Comparison of ENCODE assay signal across 8 cellular contexts in the genomic region with DNA sequence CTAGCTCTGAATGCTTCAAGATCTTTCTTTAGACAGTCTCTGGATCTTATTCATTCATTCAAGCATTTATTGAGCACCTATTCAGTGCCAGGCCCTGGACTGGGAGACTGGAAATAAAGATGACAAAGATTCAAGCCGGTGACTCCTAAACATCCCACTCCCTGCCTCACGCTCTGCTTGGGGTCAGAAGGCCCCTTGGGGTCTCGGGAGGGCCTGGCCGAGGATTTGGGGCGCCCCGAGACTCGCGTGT. TPM values are rescaled to one million over a fixed set of nuclear protein-coding genes. Genes with fewer than 3 reads are reported as not detected.
DNase-seq lines count a peak whose midpoint lies in the region; ATAC-seq and TF ChIP-seq lines count a peak whose summit lies in the region.

No MANE protein-coding gene starts in this region.

- H2AFZ ChIP-seq in neuron (ENCODE audit: low read depth, low read length) (peak overlapping the region; percentile 78), PC-9 (no peak overlapping the region)

- H3K9me2 ChIP-seq in PC-9 (ENCODE audit: insufficient read depth), result no peaks in the 10 kb centered on the region

- no peaks in the 10 kb centered on the region for H3F3A ChIP-seq in PC-9 (ENCODE audit: insufficient read depth, low read depth)

- peak overlapping the region; percentile 88 for H3K9ac ChIP-seq in BLaER1

- POLR2A ChIA-PET in PC-9 (lab: Charles Lee; ENCODE audit: unreplicated experiment), result no interaction called here

- peak overlapping the region; percentile 94 for H3K4me2 ChIP-seq in BLaER1
- no peak overlapping the region for H3K4me2 ChIP-seq in PC-9

- CTCF ChIA-PET in PC-9 (lab: Charles Lee), result no interaction called here

- BruUV-seq in PC-9 (replicated peaks; lab: Mats Ljungman, UMichigan), result no TSS peak

- H3K4me3 ChIP-seq in BLaER1, result peak overlapping the region; percentile 91
- peak overlapping the region; percentile 43 for H3K4me3 ChIP-seq in neuron (ENCODE audit: low read length)
- H3K4me3 ChIP-seq in PC-9, result no peak overlapping the region

- peaks cover 4 to 14% of the 10 kb centered on the region in 2 donors for H3K4me1 Mint-ChIP-seq in effector memory CD8-positive, alpha-beta T cell (ENCODE audit: low read depth in 2 of 2)

- H3K9me3 ChIP-seq in BLaER1 (no peaks in the 10 kb centered on the region), KOPT-K1 (ENCODE audit: insufficient read depth, low read length, poor library complexity, severe bottlenecking) (no peaks in the 10 kb centered on the region), neuron (ENCODE audit: low read length) (no peaks in the 10 kb centered on the region), PC-9 (ENCODE audit: insufficient read depth, low read depth) (no peaks in the 10 kb centered on the region)

- no peaks in the 10 kb centered on the region for H3K27me3 Mint-ChIP-seq in effector memory CD8-positive, alpha-beta T cell

- DNase-seq in effector memory CD8-positive, alpha-beta T cell, result no peak
- DNase-seq in C1 segment of cervical spinal cord (lab: John Stamatoyannopoulos, UW), result no peak
- no peak for DNase-seq in PC-9
- DNase-seq in stimulated activated CD4-positive, alpha-beta T cell treated with anti-CD3 and anti-CD28 coated beads, Interleukin-1b, Interleukin-23, amount 100 ng/mL, for 48 hours, result no peak

- no peaks in the 10 kb centered on the region; the same call in 1 of the 2 replicates for H3K36me3 ChIP-seq in BLaER1
- H3K36me3 ChIP-seq in KOPT-K1 (ENCODE audit: insufficient read depth, low read length), result peaks cover 38% of the 10 kb centered on the region
- no peaks in the 10 kb centered on the region for H3K36me3 ChIP-seq in neuron (ENCODE audit: insufficient read depth, low read length)
- no peaks in the 10 kb centered on the region for H3K36me3 ChIP-seq in PC-9 (ENCODE audit: low read depth)

- intact Hi-C loops in PC-9 (cut with micrococcal nuclease; ENCODE audit: unreplicated experiment), result no loop called here

- peaks cover 3% of the 10 kb centered on the region for H3K36me3 Mint-ChIP-seq in effector memory CD8-positive, alpha-beta T cell (ENCODE audit: insufficient read depth)

- peaks cover 29% of the 10 kb centered on the region for H4K20me1 ChIP-seq in BLaER1
- H4K20me1 ChIP-seq in PC-9 (ENCODE audit: insufficient read depth), result no peaks in the 10 kb centered on the region

- TF ChIP-seq CTCF in PC-9 (conservative IDR thresholded peaks at IDR 0.05), result no peak

- no peak for ATAC-seq in effector memory CD8-positive, alpha-beta T cell (replicated peaks)
- no peak for ATAC-seq in HG02763 (IDR thresholded peaks at IDR 0.05; ENCODE audit: unreplicated experiment)

- H3K27ac ChIP-seq in BLaER1 (peak overlapping the region; percentile 89), KOPT-K1 (ENCODE audit: low read depth, low read length, poor library complexity, severe bottlenecking) (peak overlapping the region; percentile 76), PC-9 (no peak overlapping the region)

- H3K27me3 ChIP-seq in BLaER1 (peaks cover 26% of the 10 kb centered on the region; the same call in 1 of the 2 replicates), neuron (ENCODE audit: insufficient read depth, low read length) (peaks cover 13% of the 10 kb centered on the region), PC-9 (ENCODE audit: insufficient read depth, low read depth) (peaks cover 79% of the 10 kb centered on the region)

- H3K4me1 ChIP-seq in BLaER1, result peaks cover 89% of the 10 kb centered on the region
- H3K4me1 ChIP-seq in neuron (ENCODE audit: insufficient read depth, low read length), result no peaks in the 10 kb centered on the region
- no peaks in the 10 kb centered on the region for H3K4me1 ChIP-seq in PC-9 (replicated peaks; ENCODE audit: insufficient read depth)

- peak overlapping the region; percentile 77 to 80 for H3K4me3 Mint-ChIP-seq in effector memory CD8-positive, alpha-beta T cell

- no peaks in the 10 kb centered on the region for H3K9me3 Mint-ChIP-seq in effector memory CD8-positive, alpha-beta T cell

- H3K79me2 ChIP-seq in PC-9 (ENCODE audit: low read depth), result no peaks in the 10 kb centered on the region

- peak overlapping the region in 1 of 2 donors; percentile 83 for H3K27ac Mint-ChIP-seq in effector memory CD8-positive, alpha-beta T cell

RNA-seq across cellular contexts. Expression of a gene that starts 0.2 kb away (rescaled TPM):
- 0.13 and 0.25 TPM in 2 replicates for total RNA-seq in PC-9 (2021)
